Comparison of ENCODE assay signal across 8 cellular contexts in genomic region chr2:177763532-177764265, GRCh38.
DNase-seq lines count a peak whose midpoint lies in the region; ATAC-seq lines count a peak whose summit lies in the region.

No MANE protein-coding gene starts in this region.

- DNase-seq in AML-193 (lab: John Stamatoyannopoulos, UW): peak; percentile 55 to 68
- DNase-seq in NCI-H2196 (lab: John Stamatoyannopoulos, UW; ENCODE audit: unreplicated experiment): peak; percentile 45
- peak; percentile 50 for DNase-seq in activated CD4-positive, CD25-positive, alpha-beta regulatory T cell treated with anti-CD3 and anti-CD28 coated beads, Interleukin-2, amount 50 U/mL, for 16 hours (ENCODE audit: low read depth, low spot score)
- peak; percentile 37 for DNase-seq in cerebellum (ENCODE audit: low spot score)
- peak; percentile 57 for DNase-seq in left lobe of liver (ENCODE audit: low spot score)
- DNase-seq in stimulated activated CD4-positive, alpha-beta T cell treated with anti-CD3 and anti-CD28 coated beads, TNF-alpha, amount 100 ng/mL, for 1 hour (ENCODE audit: low read depth in 3 of 3, low spot score in 1 of 3): peak; percentile 36 to 56 (median 40)

- peak; percentile 98 for ATAC-seq in GM18907 (IDR thresholded peaks at IDR 0.05; ENCODE audit: unreplicated experiment)
- peak; percentile 98 for ATAC-seq in HG03103 (IDR thresholded peaks at IDR 0.05; ENCODE audit: low read depth, unreplicated experiment)
- peak; percentile 93 for ATAC-seq in left lobe of liver

Comparison
In these comparisons a context has a peak if more than half of its experiments do, and no peak if none do; other contexts are left out.
1. Peak in every context shown above with its lines: DNase-seq and ATAC-seq.